10 cellular contexts compared by ENCODE assay signal in genomic region chr2:44748-45341, GRCh38. TPM values are rescaled to one million over a fixed set of nuclear protein-coding genes. Genes with fewer than 3 reads are reported as not detected.
DNase-seq lines count a peak whose midpoint lies in the region; ATAC-seq, FAIRE-seq and TF ChIP-seq lines count a peak whose summit lies in the region.
"Had no signal": no experiment of that assay in that cellular context is flagged by ENCODE, and none has a peak within 500 bp of the region (broad histone marks: within the 10 kb centered on the region; RNA-seq: fewer than 3 reads in every experiment).

No MANE protein-coding gene starts in this region.

- H4K20me1 ChIP-seq in astrocyte (ENCODE audit: insufficient read depth, low read length) = no peaks in the 10 kb centered on the region

- H3K27me3 ChIP-seq in astrocyte (ENCODE audit: insufficient read depth, low read length) = peaks cover 15% of the 10 kb centered on the region
- peaks cover 26% of the 10 kb centered on the region for H3K27me3 ChIP-seq in thymus (ENCODE audit: control insufficient read depth, insufficient read depth)

- TF ChIP-seq CTCF in astrocyte (IDR thresholded peaks at IDR 0.05; ENCODE audit: insufficient read depth, low read depth, low read length) = no peak

- DNase-seq in activated CD4-positive, alpha-beta T cell treated with anti-CD3 and anti-CD28 coated beads, Interleukin-2, amount 10 ng/mL, durations not matched to agents 7 days and 5 days = no peak
- DNase-seq in activated CD4-positive, alpha-beta T cell treated with anti-CD3 and anti-CD28 coated beads for 4 hours = no peak
- DNase-seq in astrocyte (ENCODE audit: low read depth) (no peak), left lobe of liver (ENCODE audit: low spot score) (peak; percentile 83), globus pallidus (ENCODE audit: low spot score) (no peak)
- DNase-seq: stimulated activated CD8-positive, alpha-beta memory T cell treated with anti-CD3 and anti-CD28 coated beads, Interleukin-4, amount 100 ng/mL, for 48 hours had no signal

- WGBS in thymus = 38% methylated on average over 6 of the region's 6 CpGs

- H3K4me1 Mint-ChIP-seq in activated CD4-positive, alpha-beta T cell treated with anti-CD3 and anti-CD28 coated beads, Interleukin-2, amount 10 ng/mL, durations not matched to agents 7 days and 5 days = peaks cover 7% of the 10 kb centered on the region
- H3K4me1 Mint-ChIP-seq in astrocyte (ENCODE audit: low read depth, unreplicated experiment) = no peaks in the 10 kb centered on the region

- no peak overlapping the region for H3K4me2 ChIP-seq in astrocyte (ENCODE audit: low read length)

- H2AFZ ChIP-seq in astrocyte (ENCODE audit: low read depth, low read length) = no peak overlapping the region

- no peaks in the 10 kb centered on the region for H3K4me1 ChIP-seq in astrocyte (ENCODE audit: insufficient read depth, low read length)
- H3K4me1 ChIP-seq in thymus (ENCODE audit: control insufficient read depth, insufficient read depth, low read length) = peaks cover 8% of the 10 kb centered on the region

- peak overlapping the region; percentile 49 for H3K4me3 Mint-ChIP-seq in activated CD4-positive, alpha-beta T cell treated with anti-CD3 and anti-CD28 coated beads, Interleukin-2, amount 10 ng/mL, durations not matched to agents 7 days and 5 days
- peak overlapping the region; percentile 79 for H3K4me3 Mint-ChIP-seq in astrocyte (ENCODE audit: unreplicated experiment)

- H3K9ac ChIP-seq in astrocyte (ENCODE audit: low read length) = no peak overlapping the region

- H3K36me3 ChIP-seq in astrocyte (ENCODE audit: insufficient read depth, low read length) (no peaks in the 10 kb centered on the region), thymus (ENCODE audit: control insufficient read depth, insufficient read depth) (no peaks in the 10 kb centered on the region)

- CTCF ChIA-PET in activated CD4-positive, alpha-beta T cell treated with anti-CD3 and anti-CD28 coated beads, Interleukin-2, amount 10 ng/mL, durations not matched to agents 7 days and 5 days (lab: Charles Lee) = interaction anchor here (1.1 to 2.3 kb wide), 4 partner anchors 9 to 285 kb away, joined by 3 to 8 read pairs (median 3); no protein-coding TSS in a partner anchor

- ATAC-seq in left lobe of liver (peak; percentile 59), HG02973 (IDR thresholded peaks at IDR 0.05; ENCODE audit: unreplicated experiment) (no peak), GM21515 (IDR thresholded peaks at IDR 0.05; ENCODE audit: unreplicated experiment) (no peak)

- H3K4me3 ChIP-seq in astrocyte (ENCODE audit: insufficient read depth, low read depth, low read length) (no peak overlapping the region), thymus (ENCODE audit: low read length) (peak overlapping the region; percentile 76)

- no peaks in the 10 kb centered on the region for H3K9me3 Mint-ChIP-seq in activated CD4-positive, alpha-beta T cell treated with anti-CD3 and anti-CD28 coated beads, Interleukin-2, amount 10 ng/mL, durations not matched to agents 7 days and 5 days
- no peaks in the 10 kb centered on the region for H3K9me3 Mint-ChIP-seq in astrocyte (ENCODE audit: unreplicated experiment)

- H3K27ac ChIP-seq in astrocyte (ENCODE audit: low read depth, low read length) = no peak overlapping the region
- no peak overlapping the region for H3K27ac ChIP-seq in thymus (ENCODE audit: low read depth)
- H3K27ac ChIP-seq: C4-2B had no signal

- no peak overlapping the region for H3K27ac Mint-ChIP-seq in activated CD4-positive, alpha-beta T cell treated with anti-CD3 and anti-CD28 coated beads, Interleukin-2, amount 10 ng/mL, durations not matched to agents 7 days and 5 days
- H3K27ac Mint-ChIP-seq in astrocyte (ENCODE audit: unreplicated experiment) = no peak overlapping the region

- POLR2A ChIA-PET in activated CD4-positive, alpha-beta T cell treated with anti-CD3 and anti-CD28 coated beads, Interleukin-2, amount 10 ng/mL, durations not matched to agents 7 days and 5 days (lab: Charles Lee) = no interaction called here

- FAIRE-seq in astrocyte (lab: Jason Lieb, UNC) = no peak

- H3K27me3 Mint-ChIP-seq in activated CD4-positive, alpha-beta T cell treated with anti-CD3 and anti-CD28 coated beads, Interleukin-2, amount 10 ng/mL, durations not matched to agents 7 days and 5 days = peaks cover 70% of the 10 kb centered on the region
- peaks cover 37% of the 10 kb centered on the region for H3K27me3 Mint-ChIP-seq in astrocyte (ENCODE audit: low read depth, unreplicated experiment)

- H3K79me2 ChIP-seq in astrocyte (ENCODE audit: insufficient read depth, low read length) = no peaks in the 10 kb centered on the region

- H3K9me3 ChIP-seq in astrocyte (ENCODE audit: insufficient read depth, low read depth, low read length) = no peaks in the 10 kb centered on the region
- no peaks in the 10 kb centered on the region for H3K9me3 ChIP-seq in thymus (ENCODE audit: control insufficient read depth)

- no peaks in the 10 kb centered on the region for H3K36me3 Mint-ChIP-seq in activated CD4-positive, alpha-beta T cell treated with anti-CD3 and anti-CD28 coated beads, Interleukin-2, amount 10 ng/mL, durations not matched to agents 7 days and 5 days (ENCODE audit: low read depth)
- no peaks in the 10 kb centered on the region for H3K36me3 Mint-ChIP-seq in astrocyte (ENCODE audit: low read depth, unreplicated experiment)

RNA-seq across cellular contexts. Expression of gene FAM110C, which starts 1.5 kb away (rescaled TPM):
- total RNA-seq in activated CD4-positive, alpha-beta T cell treated with anti-CD3 and anti-CD28 coated beads, Interleukin-2, amount 10 ng/mL, durations not matched to agents 7 days and 5 days = under 1 TPM; 0.21 to 0.22 TPM
- total RNA-seq in astrocyte = 0.60 and 1.4 TPM in 2 replicates
- total RNA-seq in left lobe of liver = 6.7 TPM
- polyA plus RNA-seq in thymus = 7.3 TPM
